Comparison of ENCODE assay signal across 12 cellular contexts in the genomic region with DNA sequence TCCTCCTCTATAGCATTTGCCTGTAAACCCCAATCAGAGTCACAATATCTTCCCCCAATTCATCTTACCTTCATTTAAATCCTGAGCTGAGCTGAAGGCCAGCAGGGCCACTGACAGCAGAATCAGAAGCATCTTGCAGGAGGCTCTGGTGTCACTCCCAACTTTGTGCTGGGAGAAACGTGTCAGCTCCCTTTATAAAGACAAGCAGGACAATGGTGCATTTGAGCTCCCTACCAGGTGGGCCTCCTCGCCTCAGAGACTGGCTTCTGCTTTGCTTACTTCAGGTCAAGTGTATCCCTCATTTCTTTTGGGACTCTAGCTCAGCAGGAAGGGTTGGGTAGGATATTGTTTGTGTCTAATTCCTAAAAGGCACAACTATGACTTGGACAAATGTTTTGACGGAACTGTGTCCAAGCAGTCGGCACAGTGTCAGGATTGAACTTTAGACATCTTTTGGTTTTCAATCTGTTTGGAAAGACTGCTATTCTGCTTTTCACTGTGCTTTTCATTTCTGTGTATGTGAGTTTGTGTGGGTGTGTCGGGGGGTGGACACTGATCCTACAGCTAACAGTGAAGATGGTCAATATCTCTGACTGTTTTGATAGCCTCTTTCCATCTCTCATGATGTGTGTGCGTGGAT. TPM values are rescaled to one million over a fixed set of nuclear protein-coding genes. Genes with fewer than 3 reads are reported as not detected.
DNase-seq lines count a peak whose midpoint lies in the region; ATAC-seq and TF ChIP-seq lines count a peak whose summit lies in the region.
"Had no signal": no experiment of that assay in that cellular context is flagged by ENCODE, and none has a peak within 500 bp of the region (broad histone marks: within the 10 kb centered on the region; RNA-seq: fewer than 3 reads in every experiment).

PRH1 (minus strand) TSS at position 170 of the 640 bp plus-strand sequence; CDS start at position 132, 38 bp downstream.

- no peak for ATAC-seq in GM18505 (IDR thresholded peaks at IDR 0.05; ENCODE audit: unreplicated experiment)

- 0 out of 2 replicates have a peak, but pooled peaks cover 1% of the 10 kb centered on the region for H3K36me3 ChIP-seq in Caco-2 (ENCODE audit: control insufficient read depth, insufficient read depth, low read length)
- peaks cover 2% of the 10 kb centered on the region; the same call in 1 of the 2 replicates for H3K36me3 ChIP-seq in SJCRH30

- H3K4me3 ChIP-seq in Caco-2 (ENCODE audit: low read depth, low read length) (no peak within 1 kb of the TSS), SJCRH30 (no peak within 1 kb of the TSS)

- TF ChIP-seq CTCF in Caco-2 (IDR thresholded peaks at IDR 0.05; ENCODE audit: insufficient read depth in 1 of 2, low read depth in 1 of 2, low read length in 1 of 2, severe bottlenecking in 1 of 2, unreplicated experiment in 1 of 2) = no peak
- TF ChIP-seq CTCF in glutamatergic neuron (IDR thresholded peaks at IDR 0.05; ENCODE audit: partially characterized antibody, unreplicated experiment) = no peak

- intact Hi-C loops in Caco-2 (cut with micrococcal nuclease; ENCODE audit: unreplicated experiment) = no loop called here

- H3K27ac Mint-ChIP-seq in Caco-2 (ENCODE audit: unreplicated experiment) (no peak within 1 kb of the TSS), glutamatergic neuron (ENCODE audit: unreplicated experiment) (no peak within 1 kb of the TSS)

- H3K9me3 Mint-ChIP-seq in Caco-2 (ENCODE audit: unreplicated experiment) (no peaks in the 10 kb centered on the region), glutamatergic neuron (ENCODE audit: unreplicated experiment) (no peaks in the 10 kb centered on the region)

- H3K27me3 Mint-ChIP-seq in Caco-2 (ENCODE audit: insufficient read depth, unreplicated experiment) (no peaks in the 10 kb centered on the region), glutamatergic neuron (ENCODE audit: unreplicated experiment) (no peaks in the 10 kb centered on the region)

- TF ChIP-seq POLR2A in GM18505 (IDR thresholded peaks at IDR 0.05; ENCODE audit: borderline replicate concordance, extremely low read depth, insufficient read depth, insufficient read length) = no peak

- CTCF ChIA-PET in Caco-2 (lab: Charles Lee) = no interaction called here

- H3K4me1 ChIP-seq in Caco-2 = no peaks in the 10 kb centered on the region
- no peaks in the 10 kb centered on the region for H3K4me1 ChIP-seq in SJCRH30

- H3K36me3 Mint-ChIP-seq in Caco-2 (ENCODE audit: insufficient read depth, unreplicated experiment) (no peaks in the 10 kb centered on the region), glutamatergic neuron (ENCODE audit: unreplicated experiment) (no peaks in the 10 kb centered on the region)

- POLR2A ChIA-PET in Caco-2 (lab: Charles Lee) = no interaction called here

- H3K27me3 ChIP-seq in Caco-2 (replicated peaks; ENCODE audit: control insufficient read depth, insufficient read depth, low read length) = no peaks in the 10 kb centered on the region
- H3K27me3 ChIP-seq in SJCRH30 = no peaks in the 10 kb centered on the region

- DNase-seq in Caco-2 (no peak), SJCRH30 (no peak), glutamatergic neuron (no peak), renal cortical epithelial cell (ENCODE audit: low read depth) (no peak), AML-193 (lab: John Stamatoyannopoulos, UW) (no peak), NCI-H226 (no peak)
- DNase-seq in stimulated activated naive CD4-positive, alpha-beta T cell (lab: John Stamatoyannopoulos, UW) = no peak
- DNase-seq: midbrain, NCI-H2029, SW 1271 had no signal

- H3K4me3 Mint-ChIP-seq in Caco-2 (ENCODE audit: unreplicated experiment) (no peak within 1 kb of the TSS), glutamatergic neuron (ENCODE audit: unreplicated experiment) (no peak within 1 kb of the TSS)

- H3K4me1 Mint-ChIP-seq in Caco-2 (ENCODE audit: low read depth, unreplicated experiment) = peaks cover 4% of the 10 kb centered on the region
- H3K4me1 Mint-ChIP-seq in glutamatergic neuron (ENCODE audit: low read depth, unreplicated experiment) = no peaks in the 10 kb centered on the region

- H3K9me3 ChIP-seq in Caco-2 (0 out of 2 replicates have a peak, but pooled peaks cover 2% of the 10 kb centered on the region), SJCRH30 (replicated peaks) (no peaks in the 10 kb centered on the region)

- H3K27ac ChIP-seq in SJCRH30 = no peak within 1 kb of the TSS
- H3K27ac ChIP-seq: C4-2B had no signal

- BruUV-seq in Caco-2 (replicated peaks; lab: Mats Ljungman, UMichigan) = no TSS peak

RNA-seq across cellular contexts. Expression of gene PRH1, which starts in this region (rescaled TPM):
- total RNA-seq in Caco-2 (2022) (21.2 and 24.4 TPM in 2 replicates), glutamatergic neuron (ENCODE audit: unreplicated experiment) (33.3 TPM), renal cortical epithelial cell (5.9 and 14.8 TPM in 2 replicates)
- total RNA-seq in SJCRH30 (2014; rRNA removed; shearing (Covaris generic)) = 10.0 and 13.9 TPM in 2 replicates
